In genomic region chrX:104270212-104270611, GRCh38 we compare ENCODE assay signal across 16 cellular contexts. TPM values are rescaled to one million over a fixed set of nuclear protein-coding genes. Genes with fewer than 3 reads are reported as not detected.
DNase-seq lines count a peak whose midpoint lies in the region; ATAC-seq, FAIRE-seq and TF ChIP-seq lines count a peak whose summit lies in the region.
"Had no signal": no experiment of that assay in that cellular context is flagged by ENCODE, and none has a peak within 500 bp of the region (broad histone marks: within the 10 kb centered on the region; RNA-seq: fewer than 3 reads in every experiment).

No MANE protein-coding gene starts in this region.

- H3K36me3 Mint-ChIP-seq in memory B cell (no peaks in the 10 kb centered on the region), Caco-2 (ENCODE audit: insufficient read depth, unreplicated experiment) (no peaks in the 10 kb centered on the region)
- H3K36me3 Mint-ChIP-seq: activated CD8-positive, alpha-beta memory T cell treated with anti-CD3 and anti-CD28 coated beads, Interleukin-2, amount 10 ng/mL, durations not matched to agents 7 days and 5 days; stimulated activated naive B cell treated with anti-CD40 and anti-IgM and Interleukin-4, amounts not matched to agents 10 μg/mL and 1 μg/mL and 100 μg/mL, for 72 hours had no signal

- ATAC-seq in memory B cell (ENCODE audit: low read depth), result no peak
- ATAC-seq in GM18519 (IDR thresholded peaks at IDR 0.05; ENCODE audit: low FRiP score, unreplicated experiment), result no peak
- ATAC-seq in foreskin keratinocyte, result no peak
- no peak for ATAC-seq in GM21423 (IDR thresholded peaks at IDR 0.05; ENCODE audit: unreplicated experiment)
- ATAC-seq: activated CD8-positive, alpha-beta memory T cell treated with anti-CD3 and anti-CD28 coated beads, Interleukin-2, amount 10 ng/mL, durations not matched to agents 7 days and 5 days; stimulated activated naive B cell treated with anti-CD40 and anti-IgM and Interleukin-4, amounts not matched to agents 10 μg/mL and 1 μg/mL and 100 μg/mL, for 72 hours had no signal

- no peaks in the 10 kb centered on the region for H3K27me3 ChIP-seq in BE2C
- H3K27me3 ChIP-seq in foreskin keratinocyte, result no peaks in the 10 kb centered on the region
- H3K27me3 ChIP-seq in Caco-2 (replicated peaks; ENCODE audit: control insufficient read depth, insufficient read depth, low read length), result no peaks in the 10 kb centered on the region

- BruUV-seq in Caco-2 (replicated peaks; lab: Mats Ljungman, UMichigan), result no TSS peak

- H3K4me1 Mint-ChIP-seq in memory B cell, result peaks cover 5% of the 10 kb centered on the region
- H3K4me1 Mint-ChIP-seq in Caco-2 (ENCODE audit: low read depth, unreplicated experiment), result no peaks in the 10 kb centered on the region
- H3K4me1 Mint-ChIP-seq: stimulated activated naive B cell treated with anti-CD40 and anti-IgM and Interleukin-4, amounts not matched to agents 10 μg/mL and 1 μg/mL and 100 μg/mL, for 72 hours had no signal

- peak overlapping the region; percentile 41 for H3K27ac Mint-ChIP-seq in memory B cell
- no peak overlapping the region for H3K27ac Mint-ChIP-seq in Caco-2 (ENCODE audit: unreplicated experiment)
- H3K27ac Mint-ChIP-seq: activated CD8-positive, alpha-beta memory T cell treated with anti-CD3 and anti-CD28 coated beads, Interleukin-2, amount 10 ng/mL, durations not matched to agents 7 days and 5 days; activated T-helper 2 cell treated with anti-CD3 and anti-CD28 coated beads, Interferon-gamma antibody, Interleukin-2, Interleukin-4, amounts not matched to agents 10 μg/mL and 5 μg/mL and 100 μg/mL, durations not matched to agents 14 hours and 24 hours and 36 hours; stimulated activated naive B cell treated with anti-CD40 and anti-IgM and Interleukin-4, amounts not matched to agents 10 μg/mL and 1 μg/mL and 100 μg/mL, for 72 hours had no signal

- no peaks in the 10 kb centered on the region for H3K9me3 Mint-ChIP-seq in memory B cell
- no peaks in the 10 kb centered on the region for H3K9me3 Mint-ChIP-seq in Caco-2 (ENCODE audit: unreplicated experiment)
- H3K9me3 Mint-ChIP-seq: activated T-helper 2 cell treated with anti-CD3 and anti-CD28 coated beads, Interferon-gamma antibody, Interleukin-2, Interleukin-4, amounts not matched to agents 10 μg/mL and 5 μg/mL and 100 μg/mL, durations not matched to agents 14 hours and 24 hours and 36 hours; stimulated activated naive B cell treated with anti-CD40 and anti-IgM and Interleukin-4, amounts not matched to agents 10 μg/mL and 1 μg/mL and 100 μg/mL, for 72 hours had no signal

- H3K27me3 Mint-ChIP-seq in memory B cell (peaks cover 3% of the 10 kb centered on the region), Caco-2 (ENCODE audit: insufficient read depth, unreplicated experiment) (peaks cover 3% of the 10 kb centered on the region)

- H3K4me3 ChIP-seq in BE2C (ENCODE audit: low read depth, low read length), result no peak overlapping the region
- H3K4me3 ChIP-seq in WI38 (ENCODE audit: low read depth, low read length), result peak overlapping the region; percentile 51
- H3K4me3 ChIP-seq in Caco-2 (ENCODE audit: low read depth, low read length), result no peak overlapping the region

- CTCF ChIA-PET in Caco-2 (lab: Charles Lee), result interaction anchor here (0.8 kb wide), 1 partner anchor 75 kb away, joined by 4 read pairs; no protein-coding TSS in a partner anchor

- H3K36me3 ChIP-seq in BE2C (no peaks in the 10 kb centered on the region), Caco-2 (ENCODE audit: control insufficient read depth, insufficient read depth, low read length) (no peaks in the 10 kb centered on the region)

- intact Hi-C loops in Caco-2 (cut with micrococcal nuclease; ENCODE audit: unreplicated experiment), result no loop called here

- DNase-seq in BE2C, result no peak
- DNase-seq in GM19239 (ENCODE audit: insufficient read length, low spot score), result no peak
- no peak for DNase-seq in memory B cell (ENCODE audit: low spot score in 2 of 2)
- DNase-seq in foreskin keratinocyte, result no peak
- no peak for DNase-seq in Caco-2
- DNase-seq: stimulated activated naive B cell treated with anti-CD40 and anti-IgM and Interleukin-4, amounts not matched to agents 10 μg/mL and 1 μg/mL and 100 μg/mL, for 72 hours had no signal

- H3K4me3 Mint-ChIP-seq in memory B cell (no peak overlapping the region), Caco-2 (ENCODE audit: unreplicated experiment) (no peak overlapping the region)

- H3K4me1 ChIP-seq in BE2C (no peaks in the 10 kb centered on the region), foreskin keratinocyte (no peaks in the 10 kb centered on the region), Caco-2 (no peaks in the 10 kb centered on the region)

- 0 out of 2 replicates have a peak, but pooled peaks have one; percentile 3 for TF ChIP-seq CTCF in BE2C (IDR thresholded peaks at IDR 0.05; ENCODE audit: low read depth, low read length)
- TF ChIP-seq CTCF in WI38 (IDR thresholded peaks at IDR 0.05; ENCODE audit: low read depth, low read length), result no peak
- no peak for TF ChIP-seq CTCF in foreskin keratinocyte (conservative IDR thresholded peaks at IDR 0.05)
- no peak for TF ChIP-seq CTCF in Caco-2 (IDR thresholded peaks at IDR 0.05; ENCODE audit: insufficient read depth in 1 of 2, low read depth in 1 of 2, low read length in 1 of 2, severe bottlenecking in 1 of 2, unreplicated experiment in 1 of 2)

- H3K27ac ChIP-seq in foreskin keratinocyte, result no peak overlapping the region
- H3K27ac ChIP-seq: coronary artery had no signal

- POLR2A ChIA-PET in Caco-2 (lab: Charles Lee), result no interaction called here

- H3K9me3 ChIP-seq in BE2C (no peaks in the 10 kb centered on the region), Caco-2 (no peaks in the 10 kb centered on the region)

- FAIRE-seq in GM19239 (lab: Jason Lieb, UNC), result peak; percentile 23
- FAIRE-seq: frontal cortex had no signal

RNA-seq across cellular contexts. Expression of gene ESX1, which starts 15.5 kb away (rescaled TPM):
- not detected for polyA plus RNA-seq in BE2C (2012; ENCODE audit: insufficient read depth, insufficient read length, low read depth)
- total RNA-seq in foreskin keratinocyte (not detected in 2 replicates), Caco-2 (2022) (not detected in 2 replicates)
- polyA plus RNA-seq in foreskin keratinocyte, result not detected in 2 replicates
- total RNA-seq: activated CD8-positive, alpha-beta memory T cell treated with anti-CD3 and anti-CD28 coated beads, Interleukin-2, amount 10 ng/mL, durations not matched to agents 7 days and 5 days; frontal cortex; left colon; mononuclear cell; occipital lobe had no signal
